ENCODE assay signal across 12 cellular contexts in genomic region chr9:131744715-131745201, GRCh38. TPM values are rescaled to one million over a fixed set of nuclear protein-coding genes. Genes with fewer than 3 reads are reported as not detected.
DNase-seq lines count a peak whose midpoint lies in the region; ATAC-seq and TF ChIP-seq lines count a peak whose summit lies in the region.
"Had no signal": no experiment of that assay in that cellular context is flagged by ENCODE, and none has a peak within 500 bp of the region (broad histone marks: within the 10 kb centered on the region; RNA-seq: fewer than 3 reads in every experiment).

No MANE protein-coding gene starts in this region.

- no peak for TF ChIP-seq POLR2A in tibial nerve (IDR thresholded peaks at IDR 0.05)

- CTCF ChIA-PET in PC-9 (lab: Charles Lee), result interaction anchor here (0.5 to 1.6 kb wide), 4 partner anchors 11 to 175 kb away, joined by 3 to 5 read pairs (median 4); no protein-coding TSS in a partner anchor

- no TSS peak for BruUV-seq in PC-9 (replicated peaks; lab: Mats Ljungman, UMichigan)

- H3K27me3 ChIP-seq in PC-9 (ENCODE audit: insufficient read depth, low read depth) (no peaks in the 10 kb centered on the region), tibial nerve (no peaks in the 10 kb centered on the region), MG63 (no peaks in the 10 kb centered on the region)
- H3K27me3 ChIP-seq: SJSA1 had no signal

- no peaks in the 10 kb centered on the region for H3K36me3 ChIP-seq in PC-9 (ENCODE audit: low read depth)
- no peaks in the 10 kb centered on the region for H3K36me3 ChIP-seq in tibial nerve
- H3K36me3 ChIP-seq in MG63, result no peaks in the 10 kb centered on the region
- H3K36me3 ChIP-seq: SJSA1 had no signal

- peaks cover 23% of the 10 kb centered on the region for H3K4me1 ChIP-seq in PC-9 (replicated peaks; ENCODE audit: insufficient read depth)
- no peaks in the 10 kb centered on the region for H3K4me1 ChIP-seq in tibial nerve
- H3K4me1 ChIP-seq: SJSA1 had no signal

- peak overlapping the region; percentile 50; the same call in 1 of the 2 replicates for H2AFZ ChIP-seq in PC-9

- peak overlapping the region; percentile 85 for H3K27ac ChIP-seq in PC-9
- peak overlapping the region in 1 of 4 donors; percentile 26 for H3K27ac ChIP-seq in tibial nerve
- H3K27ac ChIP-seq: SJSA1 had no signal

- no peaks in the 10 kb centered on the region for H4K20me1 ChIP-seq in PC-9 (ENCODE audit: insufficient read depth)

- no peak for ATAC-seq in effector memory CD8-positive, alpha-beta T cell (replicated peaks)

- H3K27ac Mint-ChIP-seq in activated naive CD8-positive, alpha-beta T cell, result peak overlapping the region; percentile 89
- no peak overlapping the region for H3K27ac Mint-ChIP-seq in activated naive CD8-positive, alpha-beta T cell treated with anti-CD3 and anti-CD28 coated beads for 36 hours
- peak overlapping the region; percentile 16 to 57 for H3K27ac Mint-ChIP-seq in effector memory CD8-positive, alpha-beta T cell
- H3K27ac Mint-ChIP-seq in type B pancreatic cell, result peak overlapping the region; percentile 82

- H3K4me2 ChIP-seq in PC-9, result peak overlapping the region; percentile 58

- H3K27me3 Mint-ChIP-seq in activated naive CD8-positive, alpha-beta T cell, result no peaks in the 10 kb centered on the region
- H3K27me3 Mint-ChIP-seq in activated naive CD8-positive, alpha-beta T cell treated with anti-CD3 and anti-CD28 coated beads for 36 hours, result no peaks in the 10 kb centered on the region
- H3K27me3 Mint-ChIP-seq in effector memory CD8-positive, alpha-beta T cell, result no peaks in the 10 kb centered on the region
- H3K27me3 Mint-ChIP-seq in type B pancreatic cell, result no peaks in the 10 kb centered on the region

- no peaks in the 10 kb centered on the region for H3K9me2 ChIP-seq in PC-9 (ENCODE audit: insufficient read depth)

- H3K4me3 ChIP-seq in PC-9 (peak overlapping the region; percentile 25; the same call in 1 of the 2 replicates), tibial nerve (no peak overlapping the region), MG63 (no peak overlapping the region)
- H3K4me3 ChIP-seq: SJSA1 had no signal

- peaks cover 39% of the 10 kb centered on the region for H3K4me1 Mint-ChIP-seq in activated naive CD8-positive, alpha-beta T cell (ENCODE audit: low read depth)
- H3K4me1 Mint-ChIP-seq in activated naive CD8-positive, alpha-beta T cell treated with anti-CD3 and anti-CD28 coated beads for 36 hours, result peaks cover 32% of the 10 kb centered on the region
- H3K4me1 Mint-ChIP-seq in effector memory CD8-positive, alpha-beta T cell (ENCODE audit: low read depth in 2 of 2), result peaks cover 12 to 18% of the 10 kb centered on the region in 2 donors
- peaks cover 8% of the 10 kb centered on the region for H3K4me1 Mint-ChIP-seq in type B pancreatic cell (ENCODE audit: unreplicated experiment)

- TF ChIP-seq CTCF in PC-9 (conservative IDR thresholded peaks at IDR 0.05), result no peak
- no peak for TF ChIP-seq CTCF in type B pancreatic cell (conservative IDR thresholded peaks at IDR 0.05)
- no peak for TF ChIP-seq CTCF in tibial nerve (IDR thresholded peaks at IDR 0.05)

- TF ChIP-seq EP300 in tibial nerve (IDR thresholded peaks at IDR 0.05), result no peak

- H3K9me3 ChIP-seq in PC-9 (ENCODE audit: insufficient read depth, low read depth) (no peaks in the 10 kb centered on the region), tibial nerve (no peaks in the 10 kb centered on the region), MG63 (no peaks in the 10 kb centered on the region)

- intact Hi-C loops in PC-9 (cut with micrococcal nuclease; ENCODE audit: unreplicated experiment), result loop anchor here (5.0 kb wide), 2 partner anchors 392 to 567 kb away; no protein-coding TSS in a partner anchor

- peak overlapping the region; percentile 57 for H3K4me3 Mint-ChIP-seq in activated naive CD8-positive, alpha-beta T cell
- no peak overlapping the region for H3K4me3 Mint-ChIP-seq in activated naive CD8-positive, alpha-beta T cell treated with anti-CD3 and anti-CD28 coated beads for 36 hours
- H3K4me3 Mint-ChIP-seq in effector memory CD8-positive, alpha-beta T cell, result peak overlapping the region in 1 of 2 donors; percentile 65
- H3K4me3 Mint-ChIP-seq in type B pancreatic cell, result no peak overlapping the region

- no peak for DNase-seq in activated naive CD8-positive, alpha-beta T cell treated with anti-CD3 and anti-CD28 coated beads for 36 hours
- DNase-seq in PC-9, result peak; percentile 44 to 92
- no peak for DNase-seq in effector memory CD8-positive, alpha-beta T cell
- DNase-seq in type B pancreatic cell (ENCODE audit: extremely low spot score, unreplicated experiment), result no peak
- DNase-seq in tibial nerve (ENCODE audit: low spot score in 2 of 2), result no peak
- no peak for DNase-seq in activated effector memory CD4-positive, alpha-beta T cell treated with Interleukin-2 at 50 U/mL for 16 hours
- no peak for DNase-seq in MG63
- DNase-seq: foreskin fibroblast, Kasumi-1, NCI-H1694 had no signal

- POLR2A ChIA-PET in PC-9 (lab: Charles Lee; ENCODE audit: unreplicated experiment), result no interaction called here

- WGBS in tibial nerve, 2 donors, result 58 to 81% methylated on average over 8 of the region's 8 CpGs

- no peaks in the 10 kb centered on the region for H3K79me2 ChIP-seq in PC-9 (ENCODE audit: low read depth)

- H3F3A ChIP-seq in PC-9 (ENCODE audit: insufficient read depth, low read depth), result peaks cover 25% of the 10 kb centered on the region; the same call in 1 of the 2 replicates

- no peaks in the 10 kb centered on the region for H3K36me3 Mint-ChIP-seq in activated naive CD8-positive, alpha-beta T cell
- H3K36me3 Mint-ChIP-seq in activated naive CD8-positive, alpha-beta T cell treated with anti-CD3 and anti-CD28 coated beads for 36 hours, result no peaks in the 10 kb centered on the region
- H3K36me3 Mint-ChIP-seq in effector memory CD8-positive, alpha-beta T cell (ENCODE audit: insufficient read depth), result peaks cover 14% of the 10 kb centered on the region
- no peaks in the 10 kb centered on the region for H3K36me3 Mint-ChIP-seq in type B pancreatic cell

- no peaks in the 10 kb centered on the region for H3K9me3 Mint-ChIP-seq in activated naive CD8-positive, alpha-beta T cell (ENCODE audit: low read depth)
- H3K9me3 Mint-ChIP-seq in activated naive CD8-positive, alpha-beta T cell treated with anti-CD3 and anti-CD28 coated beads for 36 hours, result no peaks in the 10 kb centered on the region
- no peaks in the 10 kb centered on the region for H3K9me3 Mint-ChIP-seq in effector memory CD8-positive, alpha-beta T cell
- H3K9me3 Mint-ChIP-seq in type B pancreatic cell, result no peaks in the 10 kb centered on the region

RNA-seq across cellular contexts. Expression of gene RAPGEF1, which starts 4.9 kb away (rescaled TPM):
- 10 to 100 TPM; 82.3 to 89.0 TPM for total RNA-seq in activated naive CD8-positive, alpha-beta T cell treated with anti-CD3 and anti-CD28 coated beads for 36 hours
- total RNA-seq in PC-9 (2021) (66.5 and 76.0 TPM in 2 replicates), type B pancreatic cell (ENCODE audit: low replicate concordance) (45.9 and 51.5 TPM in 2 replicates), tibial nerve (10 to 100 TPM; 32.0 to 57.3 (median 38.9) TPM)
- total RNA-seq in MG63 (2014; rRNA removed; shearing (Covaris generic); ENCODE audit: low replicate concordance), result 19.0 and 31.3 TPM in 2 replicates

Comparison
In these comparisons a context has a peak if more than half of its experiments do, and no peak if none do; other contexts are left out.
1. DNase-seq: peak in PC-9 (2 of 2); none in activated naive CD8-positive, alpha-beta T cell treated with anti-CD3 and anti-CD28 coated beads for 36 hours (single experiment), effector memory CD8-positive, alpha-beta T cell (0 of 3), type B pancreatic cell (single experiment), tibial nerve (0 of 2), activated effector memory CD4-positive, alpha-beta T cell treated with Interleukin-2 at 50 U/mL for 16 hours (single experiment) and MG63 (single experiment).